ENCODE assay signal across 2 cellular contexts in the genomic region with DNA sequence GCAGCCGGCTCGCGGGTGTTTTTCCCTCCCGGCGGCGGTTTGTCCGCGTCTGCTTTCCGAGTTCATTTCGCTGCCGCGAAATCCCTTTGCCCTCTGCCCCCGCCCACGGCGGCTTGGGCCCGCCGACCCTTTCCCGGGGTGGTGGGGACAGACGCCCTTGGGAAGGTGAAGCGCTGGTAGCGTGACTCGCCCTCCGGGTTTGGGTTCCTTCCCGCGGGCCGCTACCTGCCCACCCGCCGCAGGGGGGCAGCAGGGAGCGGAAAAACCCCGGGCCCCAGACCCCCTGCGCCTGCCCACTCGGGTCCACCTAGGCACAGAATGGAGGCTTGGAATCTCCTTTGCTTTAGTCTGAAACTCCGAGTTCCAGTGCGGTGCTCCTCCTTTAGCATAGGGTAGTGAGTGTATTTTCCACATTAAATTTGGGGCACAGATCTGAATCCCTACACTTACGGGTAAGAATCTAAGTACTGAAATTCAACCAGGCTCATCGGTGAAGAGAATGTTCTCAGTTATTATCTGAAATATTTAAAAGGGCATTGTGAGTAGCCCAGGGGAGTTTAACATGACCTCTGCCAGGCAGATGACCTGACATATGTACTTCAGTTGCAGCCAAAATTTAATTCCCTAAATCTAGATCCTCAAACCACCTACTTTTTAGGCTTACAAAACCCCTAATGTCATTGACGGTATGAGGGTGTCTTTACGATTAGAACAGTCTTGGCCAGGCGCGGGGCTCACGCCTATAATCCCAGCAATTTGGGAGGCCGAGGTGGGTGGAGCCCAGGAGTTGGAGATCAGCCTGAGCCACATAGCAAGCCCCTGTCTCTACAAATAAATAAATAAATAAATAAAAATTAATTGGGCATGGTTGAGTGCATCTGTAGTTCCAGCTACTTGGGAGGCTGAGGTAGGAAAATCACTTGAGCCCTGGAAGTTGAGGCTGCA.
TF ChIP-seq lines count a peak whose summit lies in the region.

No MANE protein-coding gene starts in this region.

TF ChIP-seq in HCT116, 20 proteins besides CTCF, POLR2A, EP300 and RAD21:
- TF ChIP-seq, protein P1, sequence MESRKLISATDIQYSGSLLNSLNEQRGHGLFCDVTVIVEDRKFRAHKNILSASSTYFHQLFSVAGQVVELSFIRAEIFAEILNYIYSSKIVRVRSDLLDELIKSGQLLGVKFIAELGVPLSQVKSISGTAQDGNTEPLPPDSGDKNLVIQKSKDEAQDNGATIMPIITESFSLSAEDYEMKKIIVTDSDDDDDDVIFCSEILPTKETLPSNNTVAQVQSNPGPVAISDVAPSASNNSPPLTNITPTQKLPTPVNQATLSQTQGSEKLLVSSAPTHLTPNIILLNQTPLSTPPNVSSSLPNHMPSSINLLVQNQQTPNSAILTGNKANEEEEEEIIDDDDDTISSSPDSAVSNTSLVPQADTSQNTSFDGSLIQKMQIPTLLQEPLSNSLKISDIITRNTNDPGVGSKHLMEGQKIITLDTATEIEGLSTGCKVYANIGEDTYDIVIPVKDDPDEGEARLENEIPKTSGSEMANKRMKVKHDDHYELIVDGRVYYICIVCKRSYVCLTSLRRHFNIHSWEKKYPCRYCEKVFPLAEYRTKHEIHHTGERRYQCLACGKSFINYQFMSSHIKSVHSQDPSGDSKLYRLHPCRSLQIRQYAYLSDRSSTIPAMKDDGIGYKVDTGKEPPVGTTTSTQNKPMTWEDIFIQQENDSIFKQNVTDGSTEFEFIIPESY (IDR thresholded peaks at IDR 0.05; ENCODE audit: extremely low read depth, insufficient replicate concordance, low read length): peak; percentile 17
- TF ChIP-seq FOSL1 (IDR thresholded peaks at IDR 0.05; ENCODE audit: low read depth): no peak
- 0 out of 2 replicates have a peak, but pooled peaks have one; percentile 17 for TF ChIP-seq EGR1 (IDR thresholded peaks at IDR 0.05; ENCODE audit: low read depth)
- TF ChIP-seq YY1 (IDR thresholded peaks at IDR 0.05; ENCODE audit: extremely low read depth, insufficient replicate concordance, low read depth, low read length): peak; percentile 64
- TF ChIP-seq POLR2AphosphoS5 (IDR thresholded peaks at IDR 0.05; ENCODE audit: low read depth, low read length): peak; percentile 25
- TF ChIP-seq EZH2 (IDR thresholded peaks at IDR 0.05): no peak
- TF ChIP-seq ELF1 (IDR thresholded peaks at IDR 0.05; ENCODE audit: borderline replicate concordance, low read depth): no peak
- TF ChIP-seq, protein P2, sequence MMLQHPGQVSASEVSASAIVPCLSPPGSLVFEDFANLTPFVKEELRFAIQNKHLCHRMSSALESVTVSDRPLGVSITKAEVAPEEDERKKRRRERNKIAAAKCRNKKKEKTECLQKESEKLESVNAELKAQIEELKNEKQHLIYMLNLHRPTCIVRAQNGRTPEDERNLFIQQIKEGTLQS (IDR thresholded peaks at IDR 0.05): no peak
- TF ChIP-seq SRF (IDR thresholded peaks at IDR 0.05; ENCODE audit: low read depth): no peak
- TF ChIP-seq CEBPB (IDR thresholded peaks at IDR 0.05; ENCODE audit: low read depth): no peak
- TF ChIP-seq ZNF274 (IDR thresholded peaks at IDR 0.05; ENCODE audit: low read depth, low read length): no peak
- no peak for TF ChIP-seq SP1 (IDR thresholded peaks at IDR 0.05; ENCODE audit: low read depth)
- no peak for TF ChIP-seq SIN3A (IDR thresholded peaks at IDR 0.05; ENCODE audit: low read depth)

TF ChIP-seq in K562, 482 proteins besides CTCF, POLR2A, EP300 and RAD21 (continues in another document):
- peak; percentile 44 for TF ChIP-seq SMC3 (conservative IDR thresholded peaks at IDR 0.05; ENCODE audit: insufficient read depth, low read depth, low read length)
- TF ChIP-seq, protein P3, sequence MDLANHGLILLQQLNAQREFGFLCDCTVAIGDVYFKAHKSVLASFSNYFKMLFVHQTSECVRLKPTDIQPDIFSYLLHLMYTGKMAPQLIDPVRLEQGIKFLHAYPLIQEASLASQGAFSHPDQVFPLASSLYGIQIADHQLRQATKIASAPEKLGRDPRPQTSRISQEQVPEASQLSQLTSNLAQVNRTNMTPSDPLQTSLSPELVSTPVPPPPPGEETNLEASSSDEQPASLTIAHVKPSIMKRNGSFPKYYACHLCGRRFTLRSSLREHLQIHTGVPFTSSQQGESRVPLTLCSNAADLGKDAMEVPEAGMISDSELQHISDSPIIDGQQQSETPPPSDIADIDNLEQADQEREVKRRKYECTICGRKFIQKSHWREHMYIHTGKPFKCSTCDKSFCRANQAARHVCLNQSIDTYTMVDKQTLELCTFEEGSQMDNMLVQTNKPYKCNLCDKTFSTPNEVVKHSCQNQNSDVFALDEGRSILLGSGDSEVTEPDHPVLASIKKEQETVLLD (IDR thresholded peaks at IDR 0.05): 0 out of 2 replicates have a peak, but pooled peaks have one; percentile 50
- peak; percentile 10; the same call in 1 of the 2 replicates for TF ChIP-seq GATAD2B (IDR thresholded peaks at IDR 0.05; ENCODE audit: borderline replicate concordance)
- TF ChIP-seq ZNF583 (CRISPR knock-in tag; IDR thresholded peaks at IDR 0.05): no peak
- TF ChIP-seq SRSF1 (IDR thresholded peaks at IDR 0.05; ENCODE audit: low read depth, low read length): no peak
- TF ChIP-seq FOS (IDR thresholded peaks at IDR 0.05; ENCODE audit: extremely low read depth, insufficient read length): no peak
- no peak for TF ChIP-seq ETV5 (CRISPR knock-in tag; IDR thresholded peaks at IDR 0.05; ENCODE audit: low read depth)
- no peak for TF ChIP-seq POLR2H (tag; IDR thresholded peaks at IDR 0.05; ENCODE audit: low read depth)
- TF ChIP-seq, protein P2 (IDR thresholded peaks at IDR 0.05): no peak
- TF ChIP-seq, protein P2 (CRISPR knock-in tag; conservative IDR thresholded peaks at IDR 0.05): no peak
- TF ChIP-seq JUND (IDR thresholded peaks at IDR 0.05; ENCODE audit: borderline replicate concordance, low read depth, low read length): peak; percentile 23; the same call in 1 of the 2 replicates
- no peak for TF ChIP-seq JUND (tag; IDR thresholded peaks at IDR 0.05; ENCODE audit: borderline replicate concordance, low read depth, low read length)
- no peak for TF ChIP-seq ILF3 (IDR thresholded peaks at IDR 0.05; ENCODE audit: borderline replicate concordance)
- peak; percentile 52 for TF ChIP-seq EGR1 (conservative IDR thresholded peaks at IDR 0.05)
- TF ChIP-seq BHLHE40 (IDR thresholded peaks at IDR 0.05; ENCODE audit: low read length): no peak
- TF ChIP-seq RBM14 (IDR thresholded peaks at IDR 0.05; ENCODE audit: borderline replicate concordance, insufficient read depth, low read depth, low read length): 0 out of 2 replicates have a peak, but pooled peaks have one; percentile 88
- TF ChIP-seq FIP1L1 (IDR thresholded peaks at IDR 0.05; ENCODE audit: low read depth, low read length, poor library complexity, severe bottlenecking): peak; percentile 9
- no peak for TF ChIP-seq ZNF57 (CRISPR knock-in tag; IDR thresholded peaks at IDR 0.05)
- peak; percentile 59; the same call in 1 of the 2 replicates for TF ChIP-seq BRD4 (IDR thresholded peaks at IDR 0.05)
- TF ChIP-seq NRF1 (conservative IDR thresholded peaks at IDR 0.05 in 1 of 2, IDR thresholded peaks at IDR 0.05 in 1 of 2): peak; percentile 77 to 81
- peak; percentile 15; the same call in 1 of the 2 replicates for TF ChIP-seq HCFC1 (IDR thresholded peaks at IDR 0.05; ENCODE audit: low read depth, low read length)
- TF ChIP-seq, protein P4, sequence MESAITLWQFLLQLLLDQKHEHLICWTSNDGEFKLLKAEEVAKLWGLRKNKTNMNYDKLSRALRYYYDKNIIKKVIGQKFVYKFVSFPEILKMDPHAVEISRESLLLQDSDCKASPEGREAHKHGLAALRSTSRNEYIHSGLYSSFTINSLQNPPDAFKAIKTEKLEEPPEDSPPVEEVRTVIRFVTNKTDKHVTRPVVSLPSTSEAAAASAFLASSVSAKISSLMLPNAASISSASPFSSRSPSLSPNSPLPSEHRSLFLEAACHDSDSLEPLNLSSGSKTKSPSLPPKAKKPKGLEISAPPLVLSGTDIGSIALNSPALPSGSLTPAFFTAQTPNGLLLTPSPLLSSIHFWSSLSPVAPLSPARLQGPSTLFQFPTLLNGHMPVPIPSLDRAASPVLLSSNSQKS (CRISPR knock-in tag; IDR thresholded peaks at IDR 0.05): no peak
- no peak for TF ChIP-seq TCFL5 (CRISPR knock-in tag; conservative IDR thresholded peaks at IDR 0.05)
- no peak for TF ChIP-seq ZNF224 (CRISPR knock-in tag; IDR thresholded peaks at IDR 0.05)
- peak in 1 of 2 experiments; percentile 43; a peak in 1 of 4 replicates for TF ChIP-seq SIN3A (IDR thresholded peaks at IDR 0.05; ENCODE audit: borderline replicate concordance in 2 of 2, control insufficient read depth in 1 of 2, low read depth in 2 of 2, low read length in 2 of 2)
- TF ChIP-seq POLR2AphosphoS5 (IDR thresholded peaks at IDR 0.05; ENCODE audit: control insufficient read depth, insufficient read depth, low read depth, low read length): 0 out of 2 replicates have a peak, but pooled peaks have one; percentile 10
- peak; percentile 14 for TF ChIP-seq U2AF1 (optimal IDR thresholded peaks at IDR 0.05; ENCODE audit: low read depth, low read length)
- no peak for TF ChIP-seq PPARD (CRISPR knock-in tag; IDR thresholded peaks at IDR 0.05)
- TF ChIP-seq ZNF766 (CRISPR knock-in tag; conservative IDR thresholded peaks at IDR 0.05): no peak
- TF ChIP-seq ELF4 (CRISPR knock-in tag; IDR thresholded peaks at IDR 0.05): 0 out of 2 replicates have a peak, but pooled peaks have one; percentile 16
- TF ChIP-seq, protein P5, sequence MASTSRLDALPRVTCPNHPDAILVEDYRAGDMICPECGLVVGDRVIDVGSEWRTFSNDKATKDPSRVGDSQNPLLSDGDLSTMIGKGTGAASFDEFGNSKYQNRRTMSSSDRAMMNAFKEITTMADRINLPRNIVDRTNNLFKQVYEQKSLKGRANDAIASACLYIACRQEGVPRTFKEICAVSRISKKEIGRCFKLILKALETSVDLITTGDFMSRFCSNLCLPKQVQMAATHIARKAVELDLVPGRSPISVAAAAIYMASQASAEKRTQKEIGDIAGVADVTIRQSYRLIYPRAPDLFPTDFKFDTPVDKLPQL (IDR thresholded peaks at IDR 0.05; ENCODE audit: extremely low read depth, insufficient read length): no peak
- TF ChIP-seq XRCC5 (IDR thresholded peaks at IDR 0.05; ENCODE audit: low read depth, low read length): peak; percentile 68; the same call in 1 of the 2 replicates
- peak; percentile 75 for TF ChIP-seq RBFOX2 (IDR thresholded peaks at IDR 0.05; ENCODE audit: low read depth, low read length)
- no peak for TF ChIP-seq BRCA1 (IDR thresholded peaks at IDR 0.05)
- 0 out of 2 replicates have a peak, but pooled peaks have one; percentile 61 for TF ChIP-seq BRCA1 (CRISPR knock-in tag; IDR thresholded peaks at IDR 0.05)
- peak; percentile 35; the same call in 1 of the 2 replicates for TF ChIP-seq ZFX (CRISPR knock-in tag; IDR thresholded peaks at IDR 0.05)
- no peak for TF ChIP-seq SRSF3 (IDR thresholded peaks at IDR 0.05; ENCODE audit: insufficient read depth, low read length)
- TF ChIP-seq PTTG1 (tag; IDR thresholded peaks at IDR 0.05; ENCODE audit: low read depth): no peak
- TF ChIP-seq KAT7 (CRISPR knock-in tag; IDR thresholded peaks at IDR 0.05; ENCODE audit: borderline replicate concordance): peak; percentile 86
- TF ChIP-seq HDAC1 (IDR thresholded peaks at IDR 0.05): peak in 1 of 2 experiments; percentile 27; a peak in 1 of 4 replicates
- no peak for TF ChIP-seq ZNF76 (CRISPR knock-in tag; IDR thresholded peaks at IDR 0.05; ENCODE audit: borderline replicate concordance)
- TF ChIP-seq HDAC2 (IDR thresholded peaks at IDR 0.05): 0 out of 2 replicates have a peak, but pooled peaks have one; percentile 57
- peak; percentile 59 for TF ChIP-seq POLR2G (IDR thresholded peaks at IDR 0.05; ENCODE audit: low read depth, low read length)
- 0 out of 2 replicates have a peak, but pooled peaks have one; percentile 10 for TF ChIP-seq CREB1 (IDR thresholded peaks at IDR 0.05)
- no peak for TF ChIP-seq CREB1 (CRISPR knock-in tag; IDR thresholded peaks at IDR 0.05)
- no peak for TF ChIP-seq YY1 (IDR thresholded peaks at IDR 0.05; ENCODE audit: borderline replicate concordance in 1 of 3, control insufficient read depth in 1 of 3, extremely low read depth in 1 of 3, insufficient read depth in 3 of 3, insufficient read length in 1 of 3, insufficient replicate concordance in 2 of 3, low read depth in 1 of 3, low read length in 2 of 3)
- TF ChIP-seq, protein P6, sequence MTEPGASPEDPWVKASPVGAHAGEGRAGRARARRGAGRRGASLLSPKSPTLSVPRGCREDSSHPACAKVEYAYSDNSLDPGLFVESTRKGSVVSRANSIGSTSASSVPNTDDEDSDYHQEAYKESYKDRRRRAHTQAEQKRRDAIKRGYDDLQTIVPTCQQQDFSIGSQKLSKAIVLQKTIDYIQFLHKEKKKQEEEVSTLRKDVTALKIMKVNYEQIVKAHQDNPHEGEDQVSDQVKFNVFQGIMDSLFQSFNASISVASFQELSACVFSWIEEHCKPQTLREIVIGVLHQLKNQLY (CRISPR knock-in tag; conservative IDR thresholded peaks at IDR 0.05): no peak
- TF ChIP-seq RB1 (IDR thresholded peaks at IDR 0.05; ENCODE audit: low read depth): peak; percentile 55; the same call in 1 of the 2 replicates
- TF ChIP-seq KLF16 (IDR thresholded peaks at IDR 0.05): no peak
- TF ChIP-seq PML (IDR thresholded peaks at IDR 0.05; ENCODE audit: low read length): no peak
- TF ChIP-seq, protein P7, sequence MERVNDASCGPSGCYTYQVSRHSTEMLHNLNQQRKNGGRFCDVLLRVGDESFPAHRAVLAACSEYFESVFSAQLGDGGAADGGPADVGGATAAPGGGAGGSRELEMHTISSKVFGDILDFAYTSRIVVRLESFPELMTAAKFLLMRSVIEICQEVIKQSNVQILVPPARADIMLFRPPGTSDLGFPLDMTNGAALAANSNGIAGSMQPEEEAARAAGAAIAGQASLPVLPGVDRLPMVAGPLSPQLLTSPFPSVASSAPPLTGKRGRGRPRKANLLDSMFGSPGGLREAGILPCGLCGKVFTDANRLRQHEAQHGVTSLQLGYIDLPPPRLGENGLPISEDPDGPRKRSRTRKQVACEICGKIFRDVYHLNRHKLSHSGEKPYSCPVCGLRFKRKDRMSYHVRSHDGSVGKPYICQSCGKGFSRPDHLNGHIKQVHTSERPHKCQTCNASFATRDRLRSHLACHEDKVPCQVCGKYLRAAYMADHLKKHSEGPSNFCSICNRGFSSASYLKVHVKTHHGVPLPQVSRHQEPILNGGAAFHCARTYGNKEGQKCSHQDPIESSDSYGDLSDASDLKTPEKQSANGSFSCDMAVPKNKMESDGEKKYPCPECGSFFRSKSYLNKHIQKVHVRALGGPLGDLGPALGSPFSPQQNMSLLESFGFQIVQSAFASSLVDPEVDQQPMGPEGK (CRISPR knock-in tag; IDR thresholded peaks at IDR 0.05; ENCODE audit: borderline replicate concordance): no peak
- TF ChIP-seq CEBPG (CRISPR knock-in tag; IDR thresholded peaks at IDR 0.05): 0 out of 2 replicates have a peak, but pooled peaks have one; percentile 29
- no peak for TF ChIP-seq CEBPG (tag; conservative IDR thresholded peaks at IDR 0.05 in 1 of 2, IDR thresholded peaks at IDR 0.05 in 1 of 2)
- TF ChIP-seq SPI1 (IDR thresholded peaks at IDR 0.05; ENCODE audit: borderline replicate concordance, low read depth, low read length): 0 out of 2 replicates have a peak, but pooled peaks have one; percentile 1
- no peak for TF ChIP-seq PTRF (tag; IDR thresholded peaks at IDR 0.05)
- TF ChIP-seq IFI16 (CRISPR knock-in tag; IDR thresholded peaks at IDR 0.05): no peak
